In genomic region chr5:31771500-31771899, GRCh38 we compare ENCODE assay signal across 18 cellular contexts.
DNase-seq lines count a peak whose midpoint lies in the region; ATAC-seq and TF ChIP-seq lines count a peak whose summit lies in the region.
"Had no signal": no experiment of that assay in that cellular context is flagged by ENCODE, and none has a peak within 500 bp of the region (broad histone marks: within the 10 kb centered on the region; RNA-seq: fewer than 3 reads in every experiment).

No MANE protein-coding gene starts in this region.

- POLR2A ChIA-PET in WTC11 (lab: Charles Lee), result no interaction called here

- H3K36me3 ChIP-seq in spleen (no peaks in the 10 kb centered on the region), left lung (no peaks in the 10 kb centered on the region)
- H3K36me3 ChIP-seq: BLaER1, cardiac muscle cell had no signal

- H3K4me3 Mint-ChIP-seq in WTC11, result no peak overlapping the region
- H3K4me3 Mint-ChIP-seq: activated naive CD4-positive, alpha-beta T cell treated with anti-CD3 and anti-CD28 coated beads for 36 hours had no signal

- H3K9me3 ChIP-seq in spleen, result no peaks in the 10 kb centered on the region
- H3K9me3 ChIP-seq in left lung, result no peaks in the 10 kb centered on the region

- CTCF ChIA-PET in WTC11 (lab: Charles Lee), result interaction anchor here (1.2 to 3.3 kb wide), 2 partner anchors 38 to 135 kb away, joined by 4 to 27 read pairs; no protein-coding TSS in a partner anchor

- no peak for TF ChIP-seq CTCF in WTC11 (IDR thresholded peaks at IDR 0.05)
- no peak for TF ChIP-seq CTCF in spleen (IDR thresholded peaks at IDR 0.05 in 8 of 11, conservative IDR thresholded peaks at IDR 0.05 in 3 of 11)
- no peak for TF ChIP-seq CTCF in left lung (IDR thresholded peaks at IDR 0.05)

- H3K27ac ChIP-seq in spleen (no peak overlapping the region), left lung (no peak overlapping the region)
- H3K27ac ChIP-seq: BLaER1, cardiac muscle cell, epithelial cell of prostate, parathyroid adenoma, PC-9 had no signal

- 43 to 70% (median 49%) methylated on average over 2 of the region's 2 CpGs for WGBS in spleen, 5 donors

- TF ChIP-seq POLR2A in spleen (IDR thresholded peaks at IDR 0.05), result no peak

- peaks cover 27% of the 10 kb centered on the region for H3K9me3 Mint-ChIP-seq in WTC11
- H3K9me3 Mint-ChIP-seq: activated naive CD4-positive, alpha-beta T cell treated with anti-CD3 and anti-CD28 coated beads for 36 hours had no signal

- H3K4me1 ChIP-seq in spleen (peaks cover 0 to 3% (median 0%) of the 10 kb centered on the region in 6 donors), left lung (no peaks in the 10 kb centered on the region)
- H3K4me1 ChIP-seq: BLaER1, parathyroid adenoma had no signal

- peak; percentile 23 for ATAC-seq in GM18907 (IDR thresholded peaks at IDR 0.05; ENCODE audit: unreplicated experiment)
- peak; percentile 23 for ATAC-seq in GM21723 (IDR thresholded peaks at IDR 0.05; ENCODE audit: unreplicated experiment)
- peak; percentile 32 for ATAC-seq in HG03196 (IDR thresholded peaks at IDR 0.05; ENCODE audit: unreplicated experiment)
- ATAC-seq in WTC11, result no peak
- ATAC-seq in left lung, result no peak

- H3K27me3 ChIP-seq in spleen (replicated peaks in 1 of 7), result no peaks in the 10 kb centered on the region
- H3K27me3 ChIP-seq in left lung, result no peaks in the 10 kb centered on the region
- H3K27me3 ChIP-seq: BLaER1, cardiac muscle cell had no signal

- no peaks in the 10 kb centered on the region; the same call in 1 of the 2 replicates for H3K27me3 Mint-ChIP-seq in WTC11 (ENCODE audit: low read depth)

- H3K27ac Mint-ChIP-seq in WTC11, result no peak overlapping the region
- H3K27ac Mint-ChIP-seq: activated naive CD4-positive, alpha-beta T cell treated with anti-CD3 and anti-CD28 coated beads for 36 hours had no signal

- peaks cover 31% of the 10 kb centered on the region for H3K4me1 Mint-ChIP-seq in WTC11

- H3K36me3 Mint-ChIP-seq in WTC11, result peaks cover 23% of the 10 kb centered on the region

- H3K4me3 ChIP-seq in spleen (no peak overlapping the region), left lung (no peak overlapping the region)
- H3K4me3 ChIP-seq: BLaER1, cardiac muscle cell, PC-9 had no signal

- intact Hi-C loops in spleen (cut with DNase I; ENCODE audit: low total_unique reads), result no loop called here
- intact Hi-C loops in left lung (cut with DNase I), result no loop called here

- DNase-seq in WTC11 (ENCODE audit: low spot score) (no peak), DMS53 treated with DMSO at 0.1 percent for 48 hours (lab: John Stamatoyannopoulos, UW; ENCODE audit: unreplicated experiment) (no peak), CD1c-positive myeloid dendritic cell (ENCODE audit: extremely low spot score) (no peak), spleen (no peak), left lung (no peak)
- DNase-seq: activated CD8-positive, alpha-beta memory T cell treated with anti-CD3 and anti-CD28 coated beads for 24 hours; activated naive CD4-positive, alpha-beta T cell treated with anti-CD3 and anti-CD28 coated beads for 36 hours; mesendoderm; PC-9; stimulated activated naive CD4-positive, alpha-beta T cell treated with Interleukin-2 at 50 U/mL for 16 hours; T-helper 9 cell had no signal

TF ChIP-seq in WTC11, 78 proteins besides CTCF, POLR2A, EP300 and RAD21:
- 0 out of 2 replicates have a peak, but pooled peaks have one; percentile 14 for TF ChIP-seq ATF2 (CRISPR knock-in tag; IDR thresholded peaks at IDR 0.05; ENCODE audit: borderline replicate concordance, low read depth)
- no peak for TF ChIP-seq FOXP1 (CRISPR knock-in tag; IDR thresholded peaks at IDR 0.05; ENCODE audit: borderline replicate concordance)

Comparison
In these comparisons a context has a peak if more than half of its experiments do, and no peak if none do; other contexts are left out.
1. ATAC-seq: peak in GM18907 (single experiment), GM21723 (single experiment) and HG03196 (single experiment); none in WTC11 (single experiment) and left lung (single experiment).